ENCODE assay signal across 10 cellular contexts in genomic region chr3:128490650-128491070, GRCh38. TPM values are rescaled to one million over a fixed set of nuclear protein-coding genes. Genes with fewer than 3 reads are reported as not detected.
DNase-seq lines count a peak whose midpoint lies in the region; ATAC-seq and TF ChIP-seq lines count a peak whose summit lies in the region.
"Had no signal": no experiment of that assay in that cellular context is flagged by ENCODE, and none has a peak within 500 bp of the region (broad histone marks: within the 10 kb centered on the region; RNA-seq: fewer than 3 reads in every experiment).

No MANE protein-coding gene starts in this region.

- H3K4me1 ChIP-seq in mononuclear cell (ENCODE audit: insufficient read depth, low read length) = peaks cover 60% of the 10 kb centered on the region
- peaks cover 74% of the 10 kb centered on the region for H3K4me1 ChIP-seq in vagina
- H3K4me1 ChIP-seq in testis = peaks cover 30% of the 10 kb centered on the region

- no peak for DNase-seq in stimulated activated naive CD8-positive, alpha-beta T cell treated with anti-CD3 and anti-CD28 coated beads, Interleukin-15, Interleukin-2, amounts not matched to agents 100 U/mL and 50 U/mL, for 24 hours
- DNase-seq in vagina (ENCODE audit: extremely low spot score in 2 of 2) (no peak), kidney glomerular epithelial cell (lab: John Stamatoyannopoulos, UW) (no peak), testis (no peak)

- peaks cover 71% of the 10 kb centered on the region for H3K27me3 Mint-ChIP-seq in stimulated activated naive CD8-positive, alpha-beta T cell treated with anti-CD3 and anti-CD28 coated beads, Interleukin-15, Interleukin-2, amounts not matched to agents 100 ng/mL and 50 ng/mL, for 24 hours
- H3K27me3 Mint-ChIP-seq in brain = peaks cover 100% of the 10 kb centered on the region

- H3K9me3 Mint-ChIP-seq in stimulated activated naive CD8-positive, alpha-beta T cell treated with anti-CD3 and anti-CD28 coated beads, Interleukin-15, Interleukin-2, amounts not matched to agents 100 ng/mL and 50 ng/mL, for 24 hours = no peaks in the 10 kb centered on the region
- H3K9me3 Mint-ChIP-seq in brain = no peaks in the 10 kb centered on the region

- H3K9me3 ChIP-seq in mononuclear cell (ENCODE audit: low read depth, low read length) = no peaks in the 10 kb centered on the region
- no peaks in the 10 kb centered on the region for H3K9me3 ChIP-seq in vagina
- no peaks in the 10 kb centered on the region for H3K9me3 ChIP-seq in testis
- H3K9me3 ChIP-seq: Caco-2 had no signal

- H3K27ac ChIP-seq in vagina (peak overlapping the region; percentile 95), testis (no peak overlapping the region)

- TF ChIP-seq POLR2A in vagina (IDR thresholded peaks at IDR 0.05) (no peak), testis (IDR thresholded peaks at IDR 0.05) (no peak)

- peak overlapping the region; percentile 71 for H3K4me3 Mint-ChIP-seq in stimulated activated naive CD8-positive, alpha-beta T cell treated with anti-CD3 and anti-CD28 coated beads, Interleukin-15, Interleukin-2, amounts not matched to agents 100 ng/mL and 50 ng/mL, for 24 hours
- H3K4me3 Mint-ChIP-seq in brain = peak overlapping the region in 3 of 5 experiments; percentile 50 to 85 (median 84)

- H3K4me3 ChIP-seq in mononuclear cell (ENCODE audit: low read length) (peak overlapping the region; percentile 24), vagina (peak overlapping the region; percentile 83), testis (peak overlapping the region in 1 of 2 donors; percentile 60)

- peaks cover 36% of the 10 kb centered on the region for H3K4me1 Mint-ChIP-seq in stimulated activated naive CD8-positive, alpha-beta T cell treated with anti-CD3 and anti-CD28 coated beads, Interleukin-15, Interleukin-2, amounts not matched to agents 100 ng/mL and 50 ng/mL, for 24 hours (ENCODE audit: low read depth)
- peaks cover 25% of the 10 kb centered on the region for H3K4me1 Mint-ChIP-seq in brain

- 16 to 19% methylated on average over 13 to 16 of the region's 16 CpGs for WGBS in testis, 2 donors

- H3K36me3 ChIP-seq in vagina = no peaks in the 10 kb centered on the region
- no peaks in the 10 kb centered on the region for H3K36me3 ChIP-seq in testis (ENCODE audit: low read depth, missing control alignments)

- H3K36me3 Mint-ChIP-seq in stimulated activated naive CD8-positive, alpha-beta T cell treated with anti-CD3 and anti-CD28 coated beads, Interleukin-15, Interleukin-2, amounts not matched to agents 100 ng/mL and 50 ng/mL, for 24 hours (ENCODE audit: low read depth) = no peaks in the 10 kb centered on the region
- no peaks in the 10 kb centered on the region for H3K36me3 Mint-ChIP-seq in brain

- ATAC-seq in stimulated activated naive CD8-positive, alpha-beta T cell treated with anti-CD3 and anti-CD28 coated beads, Interleukin-15, Interleukin-2, amounts not matched to agents 100 U/mL and 50 U/mL, for 24 hours = no peak
- no peak for ATAC-seq in HG03378 (IDR thresholded peaks at IDR 0.05; ENCODE audit: unreplicated experiment)

- H3K27ac Mint-ChIP-seq in stimulated activated naive CD8-positive, alpha-beta T cell treated with anti-CD3 and anti-CD28 coated beads, Interleukin-15, Interleukin-2, amounts not matched to agents 100 ng/mL and 50 ng/mL, for 24 hours = no peak overlapping the region
- no peak overlapping the region for H3K27ac Mint-ChIP-seq in brain

- no peak for TF ChIP-seq CTCF in brain (conservative IDR thresholded peaks at IDR 0.05)
- TF ChIP-seq CTCF in vagina (IDR thresholded peaks at IDR 0.05) = no peak
- TF ChIP-seq CTCF in testis (IDR thresholded peaks at IDR 0.05) = no peak

- intact Hi-C loops in vagina (cut with DNase I) (loop anchor here (10.0 kb wide), 1 partner anchor 406 kb away; no protein-coding TSS in a partner anchor), testis (cut with DNase I; ENCODE audit: low total_unique reads) (loop anchor here (10.0 kb wide), 1 partner anchor 416 kb away; no protein-coding TSS in a partner anchor)

- H3K27me3 ChIP-seq in mononuclear cell (ENCODE audit: insufficient read depth, low read length) (peaks cover 92% of the 10 kb centered on the region), vagina (no peaks in the 10 kb centered on the region), testis (no peaks in the 10 kb centered on the region)

RNA-seq across cellular contexts. Expression of gene GATA2, which starts 2.3 kb away (rescaled TPM):
- polyA plus RNA-seq in brain (ENCODE audit: insufficient read depth, low read depth, low replicate concordance) (3.7 TPM), testis (ENCODE audit: insufficient read depth, low read depth, low replicate concordance) (6.6 TPM)
- total RNA-seq in mononuclear cell (2.9 TPM), vagina (50.6 TPM), testis (10 to 100 TPM; 11.9 to 13.5 TPM)

RNA-seq across cellular contexts. Expression of gene DNAJB8, which starts 24.0 kb away (rescaled TPM):
- not detected for polyA plus RNA-seq in brain (ENCODE audit: insufficient read depth, low read depth, low replicate concordance)
- total RNA-seq in mononuclear cell = not detected
- not detected for total RNA-seq in vagina
- total RNA-seq in testis = 10 to 100 TPM; 18.3 to 46.0 TPM
- 75.0 TPM for polyA plus RNA-seq in testis (ENCODE audit: insufficient read depth, low read depth, low replicate concordance)
- total RNA-seq: Caco-2, liver had no signal
- polyA plus RNA-seq: liver had no signal

Comparison
In these comparisons a context has a peak if more than half of its experiments do, and no peak if none do; other contexts are left out.
1. RNA of gene DNAJB8, which starts 24.0 kb away (total RNA-seq): 18.3 to 46.0 TPM in testis; not detected in mononuclear cell (single experiment) and not detected in vagina (single experiment); every median in the first group is over 10 times any median in the second.